In genomic region chr6:14964486-14964885, GRCh38 we compare ENCODE assay signal across 18 cellular contexts.
"Had no signal": no experiment of that assay in that cellular context is flagged by ENCODE, and none has a peak within 500 bp of the region (broad histone marks: within the 10 kb centered on the region; RNA-seq: fewer than 3 reads in every experiment).

No MANE protein-coding gene starts in this region.

- H3K27me3 ChIP-seq: spleen had no signal

- ATAC-seq: activated CD8-positive, alpha-beta T cell treated with anti-CD3 and anti-CD28 coated beads for 36 hours; activated naive CD8-positive, alpha-beta T cell treated with anti-CD3 and anti-CD28 coated beads, Interleukin-2, amount 50 U/mL, for 24 hours; lower lobe of right lung; psoas muscle; sciatic nerve; T-cell had no signal

- H3K36me3 Mint-ChIP-seq: T-cell had no signal

- FAIRE-seq: astrocyte had no signal

- H3K9me3 Mint-ChIP-seq: activated CD8-positive, alpha-beta T cell treated with anti-CD3 and anti-CD28 coated beads for 36 hours had no signal

- H3K4me1 ChIP-seq: lower lobe of right lung, psoas muscle, spleen had no signal

- H3K4me3 ChIP-seq: coronary artery, lower lobe of right lung, psoas muscle, spleen had no signal

- H3K9me3 ChIP-seq: lower lobe of right lung, psoas muscle had no signal

- H3K27ac ChIP-seq: coronary artery, epithelial cell of prostate, lower lobe of right lung, psoas muscle, spleen had no signal

- H3K4me3 Mint-ChIP-seq: activated CD8-positive, alpha-beta T cell treated with anti-CD3 and anti-CD28 coated beads for 36 hours; activated naive CD8-positive, alpha-beta T cell treated with anti-CD3 and anti-CD28 coated beads, Interleukin-2, amount 50 U/mL, for 24 hours; naive B cell; T-cell had no signal

- H3K27ac Mint-ChIP-seq: activated CD8-positive, alpha-beta T cell treated with anti-CD3 and anti-CD28 coated beads for 36 hours; activated naive CD8-positive, alpha-beta T cell treated with anti-CD3 and anti-CD28 coated beads, Interleukin-2, amount 50 U/mL, for 24 hours; T-cell had no signal

- H3K27me3 Mint-ChIP-seq: activated CD8-positive, alpha-beta T cell treated with anti-CD3 and anti-CD28 coated beads for 36 hours; activated naive CD8-positive, alpha-beta T cell treated with anti-CD3 and anti-CD28 coated beads, Interleukin-2, amount 50 U/mL, for 24 hours; naive B cell; T-cell had no signal

- H3K36me3 ChIP-seq: lower lobe of right lung, spleen had no signal

- H3K4me1 Mint-ChIP-seq: activated naive CD8-positive, alpha-beta T cell treated with anti-CD3 and anti-CD28 coated beads, Interleukin-2, amount 50 U/mL, for 24 hours; T-cell had no signal

- DNase-seq: activated CD8-positive, alpha-beta memory T cell treated with anti-CD3 and anti-CD28 coated beads, Interleukin-2, amount 50 U/mL, for 4 hours; activated CD8-positive, alpha-beta T cell treated with anti-CD3 and anti-CD28 coated beads for 36 hours; activated naive CD8-positive, alpha-beta T cell treated with anti-CD3 and anti-CD28 coated beads, Interleukin-2, amount 50 U/mL, for 24 hours; effector CD4-positive, alpha-beta T cell; hippocampal formation; lower lobe of right lung; naive B cell; psoas muscle; spleen; stimulated activated CD4-positive, alpha-beta T cell treated with anti-CD3 and anti-CD28 coated beads, Interleukin-1b, Interleukin-23, amount 100 ng/mL, for 48 hours; stimulated activated naive CD4-positive, alpha-beta T cell; T-cell; T1000; trophoblast cell had no signal
